ENCODE assay signal across 17 cellular contexts in genomic region chr7:117784315-117784714, GRCh38.
"Had no signal": no experiment of that assay in that cellular context is flagged by ENCODE, and none has a peak within 500 bp of the region (broad histone marks: within the 10 kb centered on the region; RNA-seq: fewer than 3 reads in every experiment).

No MANE protein-coding gene starts in this region.

- H3K4me3 ChIP-seq: adrenal gland, hepatocyte, upper lobe of right lung had no signal

- H3K9me3 ChIP-seq: adrenal gland, upper lobe of right lung had no signal

- DNase-seq: activated CD4-positive, alpha-beta T cell treated with anti-CD3 and anti-CD28 coated beads, Interleukin-2, amount 50 U/mL, for 1 hour; activated CD4-positive, CD25-positive, alpha-beta regulatory T cell; activated naive CD4-positive, alpha-beta T cell treated with anti-CD3 and anti-CD28 coated beads, Interleukin-2, amount 10 ng/mL, durations not matched to agents 7 days and 5 days; adrenal gland; central memory CD4-positive, alpha-beta T cell; cortex of kidney; effector memory CD4-positive, alpha-beta T cell; kidney; left ventricle myocardium superior; nephron progenitor cell; stimulated activated CD4-positive, alpha-beta T cell treated with anti-CD3 and anti-CD28 coated beads, Interleukin-12 subunit alpha, Interleukin-12 subunit beta, amount 100 ng/mL, for 4 hours; stimulated activated CD4-positive, alpha-beta T cell treated with anti-CD3 and anti-CD28 coated beads, Interleukin-2, amount 100 ng/mL, for 48 hours; stimulated activated naive CD4-positive, alpha-beta T cell treated with Interleukin-2 at 50 U/mL for 16 hours; upper lobe of right lung had no signal

- ATAC-seq: left ventricle myocardium superior, upper lobe of right lung had no signal

- H3K27me3 ChIP-seq: adrenal gland, hepatocyte, upper lobe of right lung had no signal

- FAIRE-seq: kidney, TTC549 had no signal

- H3K27ac ChIP-seq: adrenal gland, epithelial cell of prostate, hepatocyte, upper lobe of right lung had no signal

- H3K4me2 ChIP-seq: hepatocyte had no signal

- H2AFZ ChIP-seq: hepatocyte had no signal

- H3K36me3 ChIP-seq: adrenal gland, upper lobe of right lung had no signal

- H3K4me1 ChIP-seq: adrenal gland, upper lobe of right lung had no signal
